26 cellular contexts compared by ENCODE assay signal in the genomic region with DNA sequence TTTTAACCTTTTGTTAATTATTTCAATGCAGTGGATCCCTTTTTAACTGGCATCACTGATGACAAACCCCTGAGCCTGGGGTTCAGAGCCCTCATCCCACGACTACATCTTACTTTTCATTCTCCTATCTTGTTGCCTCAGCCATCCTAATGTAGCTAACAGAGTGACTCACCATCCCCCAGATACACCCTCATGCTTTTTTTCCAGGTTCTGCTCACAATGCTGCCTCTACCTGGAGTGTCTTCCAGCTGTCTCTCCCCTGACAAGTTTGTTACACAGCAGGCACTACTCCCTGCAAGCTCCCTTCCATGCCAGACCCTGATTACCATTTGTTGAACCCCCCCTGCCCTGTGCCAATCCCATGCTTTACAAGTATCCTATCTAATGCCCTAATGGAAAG.
"Had no signal": no experiment of that assay in that cellular context is flagged by ENCODE, and none has a peak within 500 bp of the region (broad histone marks: within the 10 kb centered on the region; RNA-seq: fewer than 3 reads in every experiment).

No MANE protein-coding gene starts in this region.

- H3K36me3 Mint-ChIP-seq: activated naive CD8-positive, alpha-beta T cell had no signal

- H3K4me1 ChIP-seq: esophagus squamous epithelium had no signal

- H3K27me3 Mint-ChIP-seq: activated CD4-positive, alpha-beta T cell treated with anti-CD3 and anti-CD28 coated beads, Interleukin-2, amount 10 ng/mL, durations not matched to agents 24 days and 14 days; activated CD8-positive, alpha-beta T cell treated with anti-CD3 and anti-CD28 coated beads for 36 hours had no signal

- H3K27ac Mint-ChIP-seq: activated CD4-positive, alpha-beta T cell treated with anti-CD3 and anti-CD28 coated beads for 36 hours; activated CD4-positive, alpha-beta T cell treated with anti-CD3 and anti-CD28 coated beads, Interleukin-2, amount 10 ng/mL, durations not matched to agents 24 days and 14 days; activated CD8-positive, alpha-beta T cell treated with anti-CD3 and anti-CD28 coated beads for 36 hours; activated naive CD8-positive, alpha-beta T cell; activated T-helper 17 cell treated with anti-CD3 and anti-CD28 coated beads, Interleukin-2, amount 50 U/mL, for 72 hours; effector memory CD8-positive, alpha-beta T cell; T-helper 17 cell; T-helper 2 cell treated with Interferon-gamma antibody and Interleukin-4, amounts not matched to agents 5 μg/mL and 100 μg/mL, for 36 hours had no signal

- ATAC-seq: activated CD4-positive, alpha-beta T cell treated with anti-CD3 and anti-CD28 coated beads for 36 hours; activated CD8-positive, alpha-beta T cell treated with anti-CD3 and anti-CD28 coated beads for 36 hours; activated T-cell treated with anti-CD3 and anti-CD28 coated beads, Interleukin-2, amount 50 U/mL, for 4 hours; activated T-helper 17 cell treated with anti-CD3 and anti-CD28 coated beads, Interleukin-2, amount 50 U/mL, for 72 hours; effector memory CD8-positive, alpha-beta T cell; gastrocnemius medialis; T-helper 17 cell had no signal

- H3K9me3 ChIP-seq: esophagus squamous epithelium, gastrocnemius medialis had no signal

- H3K27ac ChIP-seq: brain microvascular endothelial cell, epithelial cell of prostate, esophagus squamous epithelium, gastrocnemius medialis had no signal

- H3K36me3 ChIP-seq: brain microvascular endothelial cell, esophagus squamous epithelium, gastrocnemius medialis had no signal

- H3K4me3 Mint-ChIP-seq: activated CD4-positive, alpha-beta T cell treated with anti-CD3 and anti-CD28 coated beads for 36 hours; activated CD4-positive, alpha-beta T cell treated with anti-CD3 and anti-CD28 coated beads, Interleukin-2, amount 10 ng/mL, durations not matched to agents 24 days and 14 days; activated CD8-positive, alpha-beta T cell treated with anti-CD3 and anti-CD28 coated beads for 36 hours; activated naive CD8-positive, alpha-beta T cell; activated T-cell treated with anti-CD3 and anti-CD28 coated beads, Interleukin-2, amount 50 U/mL, for 4 hours; activated T-helper 17 cell treated with anti-CD3 and anti-CD28 coated beads, Interleukin-2, amount 50 U/mL, for 72 hours; effector memory CD8-positive, alpha-beta T cell; T-helper 17 cell; T-helper 2 cell treated with Interferon-gamma antibody and Interleukin-4, amounts not matched to agents 5 μg/mL and 100 μg/mL, for 36 hours had no signal

- H3K4me3 ChIP-seq: esophagus squamous epithelium, gastrocnemius medialis had no signal

- H3K9me3 Mint-ChIP-seq: activated CD4-positive, alpha-beta T cell treated with anti-CD3 and anti-CD28 coated beads, Interleukin-2, amount 10 ng/mL, durations not matched to agents 24 days and 14 days; activated CD8-positive, alpha-beta T cell treated with anti-CD3 and anti-CD28 coated beads for 36 hours; activated T-cell treated with anti-CD3 and anti-CD28 coated beads, Interleukin-2, amount 50 U/mL, for 4 hours; effector memory CD8-positive, alpha-beta T cell; T-helper 2 cell treated with Interferon-gamma antibody and Interleukin-4, amounts not matched to agents 5 μg/mL and 100 μg/mL, for 36 hours had no signal

- DNase-seq: activated CD4-positive, alpha-beta T cell treated with anti-CD3 and anti-CD28 coated beads for 36 hours; activated CD4-positive, alpha-beta T cell treated with anti-CD3 and anti-CD28 coated beads, Interleukin-2, amount 10 ng/mL, durations not matched to agents 24 days and 14 days; activated CD4-positive, CD25-positive, alpha-beta regulatory T cell; activated CD4-positive, CD25-positive, alpha-beta regulatory T cell treated with anti-CD3 and anti-CD28 coated beads, Interleukin-2, amount 50 U/mL, for 72 hours; activated CD8-positive, alpha-beta memory T cell treated with anti-CD3 and anti-CD28 coated beads for 24 hours; activated CD8-positive, alpha-beta T cell treated with anti-CD3 and anti-CD28 coated beads for 36 hours; activated effector memory CD4-positive, alpha-beta T cell treated with Interleukin-2 at 50 U/mL for 16 hours; activated gamma-delta T cell treated with Interleukin-2 at 50 U/mL for 16 hours; activated naive CD4-positive, alpha-beta T cell treated with anti-CD3 and anti-CD28 coated beads, Interleukin-2, amount 50 U/mL, for 16 hours; activated naive CD4-positive, alpha-beta T cell treated with Interleukin-2 at 50 U/mL for 16 hours; activated T-cell treated with anti-CD3 and anti-CD28 coated beads, Interleukin-2, amount 50 U/mL, for 4 hours; amniotic stem cell; brain microvascular endothelial cell; cortex of kidney; dermis blood vessel endothelial cell; effector CD4-positive, alpha-beta T cell; effector memory CD8-positive, alpha-beta T cell; esophagus squamous epithelium; gastrocnemius medialis; T-helper 1 cell; T-helper 17 cell; T1000 had no signal

- H3K27me3 ChIP-seq: brain microvascular endothelial cell, esophagus squamous epithelium, gastrocnemius medialis had no signal

- H3K4me1 Mint-ChIP-seq: activated CD4-positive, alpha-beta T cell treated with anti-CD3 and anti-CD28 coated beads for 36 hours; activated CD4-positive, alpha-beta T cell treated with anti-CD3 and anti-CD28 coated beads, Interleukin-2, amount 10 ng/mL, durations not matched to agents 24 days and 14 days; activated T-helper 17 cell treated with anti-CD3 and anti-CD28 coated beads, Interleukin-2, amount 50 U/mL, for 72 hours; T-helper 17 cell had no signal
